8 cellular contexts compared by ENCODE assay signal in genomic region chr18:58862404-58862803, GRCh38. TPM values are rescaled to one million over a fixed set of nuclear protein-coding genes. Genes with fewer than 3 reads are reported as not detected.
DNase-seq lines count a peak whose midpoint lies in the region; ATAC-seq lines count a peak whose summit lies in the region.

No MANE protein-coding gene starts in this region.

- no peaks in the 10 kb centered on the region for H3K9me3 Mint-ChIP-seq in T-helper 2 cell treated with Interferon-gamma antibody and Interleukin-4, amounts not matched to agents 5 μg/mL and 100 μg/mL, for 36 hours
- no peaks in the 10 kb centered on the region for H3K9me3 Mint-ChIP-seq in activated CD4-positive, alpha-beta memory T cell treated with anti-CD3 and anti-CD28 coated beads for 36 hours
- no peaks in the 10 kb centered on the region for H3K9me3 Mint-ChIP-seq in immature natural killer cell

- peak overlapping the region; percentile 57 for H3K4me3 Mint-ChIP-seq in T-helper 2 cell treated with Interferon-gamma antibody and Interleukin-4, amounts not matched to agents 5 μg/mL and 100 μg/mL, for 36 hours
- H3K4me3 Mint-ChIP-seq in activated CD4-positive, alpha-beta memory T cell treated with anti-CD3 and anti-CD28 coated beads for 36 hours: peak overlapping the region; percentile 67
- peak overlapping the region; percentile 69 to 84 (median 80) for H3K4me3 Mint-ChIP-seq in immature natural killer cell

- intact Hi-C loops in activated CD4-positive, alpha-beta memory T cell treated with anti-CD3 and anti-CD28 coated beads for 36 hours (cut with micrococcal nuclease): no loop called here

- no peak for ATAC-seq in HG03457 (IDR thresholded peaks at IDR 0.05; ENCODE audit: unreplicated experiment)

- no peak for DNase-seq in T-helper 2 cell treated with Interferon-gamma antibody and Interleukin-4, amounts not matched to agents 5 μg/mL and 100 μg/mL, for 36 hours (ENCODE audit: low spot score)
- DNase-seq in T-helper 2 cell: no peak
- no peak for DNase-seq in activated CD4-positive, alpha-beta memory T cell treated with anti-CD3 and anti-CD28 coated beads for 36 hours
- DNase-seq in immature natural killer cell: no peak
- DNase-seq in superior temporal gyrus (ENCODE audit: extremely low spot score): peak; percentile 84
- DNase-seq in mucosa of gallbladder (ENCODE audit: low spot score): no peak
- DNase-seq in MV-4-11 (lab: John Stamatoyannopoulos, UW): no peak

- peak overlapping the region; percentile 31 for H3K27ac Mint-ChIP-seq in T-helper 2 cell treated with Interferon-gamma antibody and Interleukin-4, amounts not matched to agents 5 μg/mL and 100 μg/mL, for 36 hours
- peak overlapping the region; percentile 78 for H3K27ac Mint-ChIP-seq in activated CD4-positive, alpha-beta memory T cell treated with anti-CD3 and anti-CD28 coated beads for 36 hours
- H3K27ac Mint-ChIP-seq in immature natural killer cell: peak overlapping the region; percentile 63 to 88 (median 84)

- peaks cover 11% of the 10 kb centered on the region for H3K4me1 Mint-ChIP-seq in T-helper 2 cell treated with Interferon-gamma antibody and Interleukin-4, amounts not matched to agents 5 μg/mL and 100 μg/mL, for 36 hours (ENCODE audit: low read depth)
- H3K4me1 Mint-ChIP-seq in activated CD4-positive, alpha-beta memory T cell treated with anti-CD3 and anti-CD28 coated beads for 36 hours (ENCODE audit: low read depth): peaks cover 11% of the 10 kb centered on the region
- H3K4me1 Mint-ChIP-seq in immature natural killer cell: peaks cover 12 to 14% of the 10 kb centered on the region in 2 donors

- no peaks in the 10 kb centered on the region for H3K36me3 Mint-ChIP-seq in T-helper 2 cell treated with Interferon-gamma antibody and Interleukin-4, amounts not matched to agents 5 μg/mL and 100 μg/mL, for 36 hours (ENCODE audit: low read depth)
- no peaks in the 10 kb centered on the region for H3K36me3 Mint-ChIP-seq in activated CD4-positive, alpha-beta memory T cell treated with anti-CD3 and anti-CD28 coated beads for 36 hours
- peaks cover 0 to 5% (median 3%) of the 10 kb centered on the region in 3 donors for H3K36me3 Mint-ChIP-seq in immature natural killer cell

- H3K27me3 Mint-ChIP-seq in T-helper 2 cell treated with Interferon-gamma antibody and Interleukin-4, amounts not matched to agents 5 μg/mL and 100 μg/mL, for 36 hours (ENCODE audit: low read depth): peaks cover 67% of the 10 kb centered on the region
- H3K27me3 Mint-ChIP-seq in activated CD4-positive, alpha-beta memory T cell treated with anti-CD3 and anti-CD28 coated beads for 36 hours: peaks cover 47% of the 10 kb centered on the region
- H3K27me3 Mint-ChIP-seq in immature natural killer cell (ENCODE audit: low read depth in 3 of 3): peaks cover 8 to 16% (median 10%) of the 10 kb centered on the region in 3 donors

- CTCF ChIA-PET in activated CD4-positive, alpha-beta memory T cell treated with anti-CD3 and anti-CD28 coated beads for 36 hours (lab: Charles Lee): interaction anchor here (1.0 kb wide), 1 partner anchor 98 kb away, joined by 3 read pairs; no protein-coding TSS in a partner anchor

- POLR2A ChIA-PET in activated CD4-positive, alpha-beta memory T cell treated with anti-CD3 and anti-CD28 coated beads for 36 hours (lab: Charles Lee): no interaction called here

RNA-seq across cellular contexts. Expression of gene ZNF532, which starts 2.3 kb away (rescaled TPM):
- 1 to 10 TPM; 5.5 to 5.7 TPM for total RNA-seq in activated CD4-positive, alpha-beta memory T cell treated with anti-CD3 and anti-CD28 coated beads for 36 hours
- under 1 TPM in 2 of 3 donors, not detected in 1; 0.49 to 0.99 TPM for polyA plus RNA-seq in immature natural killer cell
- 58.7 TPM for total RNA-seq in mucosa of gallbladder

Comparison
In these comparisons a context has a peak if more than half of its experiments do, and no peak if none do; other contexts are left out.
1. H3K27ac Mint-ChIP-seq: peak in every context shown above with its lines; median percentile 84 in immature natural killer cell; 78 in activated CD4-positive, alpha-beta memory T cell treated with anti-CD3 and anti-CD28 coated beads for 36 hours; 31 in T-helper 2 cell treated with Interferon-gamma antibody and Interleukin-4, amounts not matched to agents 5 μg/mL and 100 μg/mL, for 36 hours.